ENCODE assay signal across 23 cellular contexts in genomic region chr1:11054666-11055065, GRCh38. TPM values are rescaled to one million over a fixed set of nuclear protein-coding genes. Genes with fewer than 3 reads are reported as not detected.
DNase-seq lines count a peak whose midpoint lies in the region; ATAC-seq, FAIRE-seq and TF ChIP-seq lines count a peak whose summit lies in the region.
"Had no signal": no experiment of that assay in that cellular context is flagged by ENCODE, and none has a peak within 500 bp of the region (broad histone marks: within the 10 kb centered on the region; RNA-seq: fewer than 3 reads in every experiment).

No MANE protein-coding gene starts in this region.

- peaks cover 8% of the 10 kb centered on the region for H3K4me1 Mint-ChIP-seq in T-helper 1 cell treated with Interleukin-12 subunit alpha and Interleukin-12 subunit beta and Interleukin-4 antibody, amounts not matched to agents 30 μg/mL and 1 μg/mL, for 36 hours (ENCODE audit: low read depth)
- H3K4me1 Mint-ChIP-seq in activated CD4-positive, alpha-beta T cell treated with anti-CD3 and anti-CD28 coated beads for 36 hours = peaks cover 16% of the 10 kb centered on the region
- H3K4me1 Mint-ChIP-seq in osteocyte (ENCODE audit: unreplicated experiment) = peaks cover 7% of the 10 kb centered on the region

- H3K4me2 ChIP-seq in K562 (ENCODE audit: insufficient read depth, low read length) = no peak overlapping the region

- H3K36me3 Mint-ChIP-seq in T-helper 1 cell treated with Interleukin-12 subunit alpha and Interleukin-12 subunit beta and Interleukin-4 antibody, amounts not matched to agents 30 μg/mL and 1 μg/mL, for 36 hours (ENCODE audit: low read depth) = peaks cover 8% of the 10 kb centered on the region
- peaks cover 33% of the 10 kb centered on the region for H3K36me3 Mint-ChIP-seq in activated CD4-positive, alpha-beta T cell treated with anti-CD3 and anti-CD28 coated beads for 36 hours (ENCODE audit: low read depth)
- peaks cover 7% of the 10 kb centered on the region for H3K36me3 Mint-ChIP-seq in osteocyte (ENCODE audit: unreplicated experiment)

- H2AFZ ChIP-seq in K562 (ENCODE audit: low read depth, low read length) = no peak overlapping the region

- H4K20me1 ChIP-seq in K562 (replicated peaks; ENCODE audit: control insufficient read depth, insufficient read depth, low read length) = peaks cover 14% of the 10 kb centered on the region

- in situ Hi-C loops in K562 (cut with MboI) = no loop called here

- TF ChIP-seq EP300 in K562 (IDR thresholded peaks at IDR 0.05; ENCODE audit: low read length) = no peak

- DNase-seq in T-helper 1 cell (no peak), NCI-H128 (lab: John Stamatoyannopoulos, UW; ENCODE audit: unreplicated experiment) (peak; percentile 32), K562 (ENCODE audit: extremely low read depth in 1 of 4, low spot score in 3 of 4) (no peak), sciatic nerve (ENCODE audit: low spot score) (no peak), osteocyte (ENCODE audit: extremely low spot score, unreplicated experiment) (no peak)
- DNase-seq in activated CD4-positive, alpha-beta T cell treated with anti-CD3 and anti-CD28 coated beads for 36 hours = no peak
- DNase-seq: GDM1, KBM-7, MM.1S, NCI-H1048, NCI-H1436 treated with DMSO at 0.1 percent for 48 hours, NCI-H1930, NCI-H446, NCI-H69, Peyer's patch, SJCRH30, T-cell had no signal

- no peaks in the 10 kb centered on the region for H3K27me3 Mint-ChIP-seq in T-helper 1 cell treated with Interleukin-12 subunit alpha and Interleukin-12 subunit beta and Interleukin-4 antibody, amounts not matched to agents 30 μg/mL and 1 μg/mL, for 36 hours (ENCODE audit: low read depth)
- H3K27me3 Mint-ChIP-seq in activated CD4-positive, alpha-beta T cell treated with anti-CD3 and anti-CD28 coated beads for 36 hours = no peaks in the 10 kb centered on the region
- no peaks in the 10 kb centered on the region for H3K27me3 Mint-ChIP-seq in osteocyte (ENCODE audit: unreplicated experiment)
- H3K27me3 Mint-ChIP-seq: B cell, T-cell had no signal

- TF ChIP-seq CTCF in K562 (IDR thresholded peaks at IDR 0.05 in 2 of 3, conservative IDR thresholded peaks at IDR 0.05 in 1 of 3; ENCODE audit: insufficient read depth in 2 of 3, low read depth in 1 of 3, low read length in 3 of 3) = no peak
- no peak for TF ChIP-seq CTCF in osteocyte (IDR thresholded peaks at IDR 0.05)

- H3K4me1 ChIP-seq in K562 (replicated peaks in 1 of 2; ENCODE audit: control insufficient read depth in 2 of 2, insufficient read depth in 2 of 2, low read length in 2 of 2) = peaks cover 3 to 67% of the 10 kb centered on the region in 2 experiments; a peak in 3 of 5 replicates

- CTCF ChIA-PET in K562 (lab: Yijun Ruan, JAX; ENCODE audit: low intra/inter-chr PET ratio) = no interaction called here
- CTCF ChIA-PET in activated CD4-positive, alpha-beta T cell treated with anti-CD3 and anti-CD28 coated beads for 36 hours (lab: Charles Lee) = interaction anchor here (1.3 kb wide), 1 partner anchor 17 kb away, joined by 3 read pairs; no protein-coding TSS in a partner anchor

- TF ChIP-seq POLR2A in K562 (conservative IDR thresholded peaks at IDR 0.05) = no peak

- WGBS in K562 (ENCODE audit: insufficient coverage, low coverage, missing lambda C conversion rate) = 96% methylated on average over 16 of the region's 22 CpGs

- peaks cover 21% of the 10 kb centered on the region for H3K79me2 ChIP-seq in K562 (ENCODE audit: control insufficient read depth, insufficient read depth, low read length)

- H3K4me3 ChIP-seq in K562 = no peak overlapping the region
- H3K4me3 ChIP-seq: Peyer's patch, SJCRH30 had no signal

- BruUV-seq in K562 (replicated peaks; lab: Mats Ljungman, UMichigan) = no TSS peak

- H3K9me3 Mint-ChIP-seq in T-helper 1 cell treated with Interleukin-12 subunit alpha and Interleukin-12 subunit beta and Interleukin-4 antibody, amounts not matched to agents 30 μg/mL and 1 μg/mL, for 36 hours = no peaks in the 10 kb centered on the region
- no peaks in the 10 kb centered on the region for H3K9me3 Mint-ChIP-seq in activated CD4-positive, alpha-beta T cell treated with anti-CD3 and anti-CD28 coated beads for 36 hours (ENCODE audit: low read depth)
- no peaks in the 10 kb centered on the region for H3K9me3 Mint-ChIP-seq in osteocyte (ENCODE audit: unreplicated experiment)
- H3K9me3 Mint-ChIP-seq: T-cell had no signal

- no peak overlapping the region for H3K4me3 Mint-ChIP-seq in T-helper 1 cell treated with Interleukin-12 subunit alpha and Interleukin-12 subunit beta and Interleukin-4 antibody, amounts not matched to agents 30 μg/mL and 1 μg/mL, for 36 hours
- H3K4me3 Mint-ChIP-seq in activated CD4-positive, alpha-beta T cell treated with anti-CD3 and anti-CD28 coated beads for 36 hours = no peak overlapping the region
- H3K4me3 Mint-ChIP-seq in osteocyte (ENCODE audit: unreplicated experiment) = no peak overlapping the region
- H3K4me3 Mint-ChIP-seq: B cell, CD14-positive monocyte, T-cell had no signal

- FAIRE-seq in K562 (lab: Jason Lieb, UNC) = no peak
- FAIRE-seq: A204.1, D721Med had no signal

- POLR2A ChIA-PET in K562 (lab: Yijun Ruan, JAX) = interaction anchor here (0.6 kb wide), 1 partner anchor 16 kb away, joined by 4 read pairs; no protein-coding TSS in a partner anchor
- POLR2A ChIA-PET in activated CD4-positive, alpha-beta T cell treated with anti-CD3 and anti-CD28 coated beads for 36 hours (lab: Charles Lee) = no interaction called here

- no peak for ATAC-seq in K562
- peak; percentile 2 for ATAC-seq in sciatic nerve
- no peak for ATAC-seq in activated CD4-positive, alpha-beta T cell treated with anti-CD3 and anti-CD28 coated beads for 36 hours
- ATAC-seq: T-cell had no signal

- intact Hi-C loops in K562 (cut with micrococcal nuclease) (no loop called here), sciatic nerve (cut with DNase I) (no loop called here)
- intact Hi-C loops in activated CD4-positive, alpha-beta T cell treated with anti-CD3 and anti-CD28 coated beads for 36 hours (cut with DNase I, micrococcal nuclease) = no loop called here

- peak overlapping the region in 1 of 2 experiments; percentile 36; a peak in 1 of 4 replicates for H3K9ac ChIP-seq in K562 (ENCODE audit: insufficient read depth in 1 of 2, low read depth in 2 of 2, low read length in 2 of 2)

- no peaks in the 10 kb centered on the region for H3K27me3 ChIP-seq in K562 (ENCODE audit: control insufficient read depth in 2 of 2, insufficient read depth in 2 of 2, low read length in 2 of 2)
- H3K27me3 ChIP-seq: Peyer's patch, SJCRH30 had no signal

- no peaks in the 10 kb centered on the region for H3K9me3 ChIP-seq in K562 (replicated peaks; ENCODE audit: control insufficient read depth, insufficient read depth, low read depth, low read length)
- H3K9me3 ChIP-seq: Peyer's patch, SJCRH30 had no signal

- no peak overlapping the region for H3K27ac ChIP-seq in K562 (ENCODE audit: extremely low read depth, low read depth, low read length)
- H3K27ac ChIP-seq: Peyer's patch, SJCRH30 had no signal

- peaks cover 42% of the 10 kb centered on the region; the same call in 2 of the 3 replicates for H3K36me3 ChIP-seq in K562 (ENCODE audit: control insufficient read depth, insufficient read depth, low read length)

- TF ChIP-seq RAD21 in K562 (CRISPR knock-in tag; conservative IDR thresholded peaks at IDR 0.05 in 1 of 2, IDR thresholded peaks at IDR 0.05 in 1 of 2) = no peak

- peaks cover 4% of the 10 kb centered on the region for H3K9me1 ChIP-seq in K562 (ENCODE audit: control insufficient read depth, insufficient read depth, low read length)

- H3K27ac Mint-ChIP-seq in T-helper 1 cell treated with Interleukin-12 subunit alpha and Interleukin-12 subunit beta and Interleukin-4 antibody, amounts not matched to agents 30 μg/mL and 1 μg/mL, for 36 hours = peak overlapping the region; percentile 32
- no peak overlapping the region for H3K27ac Mint-ChIP-seq in activated CD4-positive, alpha-beta T cell treated with anti-CD3 and anti-CD28 coated beads for 36 hours
- no peak overlapping the region for H3K27ac Mint-ChIP-seq in osteocyte (ENCODE audit: unreplicated experiment)
- H3K27ac Mint-ChIP-seq: B cell, CD14-positive monocyte, T-cell had no signal

RNA-seq across cellular contexts. Expression of gene SRM, which starts 5.2 kb away (rescaled TPM):
- 25.5 and 107 TPM in 2 replicates for total RNA-seq in K562 (2011; cell fraction: chromatin; rRNA removed; ENCODE audit: low replicate concordance)
- 109 and 122 TPM in 2 replicates for total RNA-seq in K562 (2011; cell fraction: nucleolus; rRNA removed)
- total RNA-seq in K562 (2011; cell fraction: nucleoplasm; rRNA removed) = 64.7 and 103 TPM in 2 replicates
- total RNA-seq in K562 (2014; rRNA removed) = 93.2 and 164 TPM in 2 replicates
- total RNA-seq in K562 (2014; rRNA removed; fragmentation: Illumina TruSeq; extraction: Trizol) = 36.1 and 40.4 TPM in 2 replicates
- total RNA-seq in K562 (2015; rRNA removed; fragmentation: Illumina TruSeq; extraction: Trizol) = 82.5 and 95.0 TPM in 2 replicates
- total RNA-seq in K562 (2021) = 373 and 403 TPM in 2 replicates
- polyA plus RNA-seq in K562 (2011; rRNA removed) = 51.5 and 53.4 TPM in 2 replicates
- polyA plus RNA-seq in K562 (2011; cell fraction: cytosol; rRNA removed) = 100 and 208 TPM in 2 replicates
- 62.9 and 103 TPM in 2 replicates for polyA plus RNA-seq in K562 (2011; cell fraction: nucleus; rRNA removed)
- polyA plus RNA-seq in K562 (2012) = 211 and 367 TPM in 2 replicates
- 296 and 340 TPM in 2 replicates for polyA plus RNA-seq in K562 (2014; fragmentation: Illumina TruSeq; extraction: Trizol)
- polyA plus RNA-seq in K562 (2014; fragmentation: Nextera tagmentation; extraction: Ambion mirVana) = 10 to 100 TPM; 23.9 to 34.1 TPM
- polyA plus RNA-seq in K562 (2014; rRNA removed) = 143 and 176 TPM in 2 replicates
- 55.4 and 73.9 TPM in 2 replicates for polyA minus RNA-seq in K562 (2011; rRNA and poly(A)+ RNA removed)
- 241 and 294 TPM in 2 replicates for polyA minus RNA-seq in K562 (2011; cell fraction: cytosol; rRNA and poly(A)+ RNA removed)
- 35.8 and 45.7 TPM in 2 replicates for polyA minus RNA-seq in K562 (2011; cell fraction: nucleus; rRNA and poly(A)+ RNA removed)
- 75.3 TPM for total RNA-seq in sciatic nerve
- total RNA-seq in activated CD4-positive, alpha-beta T cell treated with anti-CD3 and anti-CD28 coated beads for 36 hours = 100 to 1,000 TPM; 180 to 242 TPM
- total RNA-seq in osteocyte = 112 and 117 TPM in 2 replicates

RNA-seq across cellular contexts. Expression of gene MASP2, which starts 7.6 kb away (rescaled TPM):
- 0.49 and 1.1 TPM in 2 replicates for total RNA-seq in K562 (2011; cell fraction: chromatin; rRNA removed; ENCODE audit: low replicate concordance)
- 0.33 and 0.39 TPM in 2 replicates for total RNA-seq in K562 (2011; cell fraction: nucleolus; rRNA removed)
- 0.37 and 0.38 TPM in 2 replicates for total RNA-seq in K562 (2011; cell fraction: nucleoplasm; rRNA removed)
- total RNA-seq in K562 (2014; rRNA removed) (0.08 TPM in 1 of 2 replicates, not detected in the other), K562 (2014; rRNA removed; fragmentation: Illumina TruSeq; extraction: Trizol) (0.07 TPM in 1 of 2 replicates, not detected in the other), K562 (2015; rRNA removed; fragmentation: Illumina TruSeq; extraction: Trizol) (not detected in 2 replicates), K562 (2021) (0.09 and 0.27 TPM in 2 replicates), sciatic nerve (not detected), osteocyte (not detected in 2 replicates)
- polyA plus RNA-seq in K562 (2011; rRNA removed) (0.03 TPM in 1 of 2 replicates, not detected in the other), K562 (2014; fragmentation: Illumina TruSeq; extraction: Trizol) (not detected in 2 replicates), K562 (2014; fragmentation: Nextera tagmentation; extraction: Ambion mirVana) (under 1 TPM; 0.01 to 0.06 TPM), K562 (2014; rRNA removed) (0.11 and 0.23 TPM in 2 replicates)
- polyA plus RNA-seq in K562 (2011; cell fraction: cytosol; rRNA removed) = 0.03 and 0.09 TPM in 2 replicates
- polyA plus RNA-seq in K562 (2011; cell fraction: nucleus; rRNA removed) = 0.14 and 0.28 TPM in 2 replicates
- 0.76 and 1.9 TPM in 2 replicates for polyA plus RNA-seq in K562 (2012)
- polyA minus RNA-seq in K562 (2011; rRNA and poly(A)+ RNA removed) = not detected in 2 replicates
- polyA minus RNA-seq in K562 (2011; cell fraction: cytosol; rRNA and poly(A)+ RNA removed) = not detected in 2 replicates
- 0.11 and 0.13 TPM in 2 replicates for polyA minus RNA-seq in K562 (2011; cell fraction: nucleus; rRNA and poly(A)+ RNA removed)
- not detected for total RNA-seq in activated CD4-positive, alpha-beta T cell treated with anti-CD3 and anti-CD28 coated beads for 36 hours
- total RNA-seq: B cell, H4, Peyer's patch had no signal
- polyA plus RNA-seq: CD14-positive monocyte had no signal

RNA-seq across cellular contexts. Expression of gene TARDBP, which starts 42.2 kb away (rescaled TPM):
- total RNA-seq in K562 (2011; cell fraction: chromatin; rRNA removed; ENCODE audit: low replicate concordance) = 242 and 417 TPM in 2 replicates
- total RNA-seq in K562 (2011; cell fraction: nucleolus; rRNA removed) = 197 and 216 TPM in 2 replicates
- total RNA-seq in K562 (2011; cell fraction: nucleoplasm; rRNA removed) = 336 and 397 TPM in 2 replicates
- total RNA-seq in K562 (2014; rRNA removed) (129 TPM in 2 replicates), K562 (2014; rRNA removed; fragmentation: Illumina TruSeq; extraction: Trizol) (176 and 198 TPM in 2 replicates), K562 (2015; rRNA removed; fragmentation: Illumina TruSeq; extraction: Trizol) (206 and 220 TPM in 2 replicates), K562 (2021) (211 and 243 TPM in 2 replicates), sciatic nerve (165 TPM), osteocyte (117 and 119 TPM in 2 replicates)
- polyA plus RNA-seq in K562 (2011; rRNA removed) (220 and 244 TPM in 2 replicates), K562 (2014; fragmentation: Illumina TruSeq; extraction: Trizol) (358 and 487 TPM in 2 replicates), K562 (2014; fragmentation: Nextera tagmentation; extraction: Ambion mirVana) (100 to 1,000 TPM; 122 to 285 TPM), K562 (2014; rRNA removed) (403 and 515 TPM in 2 replicates)
- polyA plus RNA-seq in K562 (2011; cell fraction: cytosol; rRNA removed) = 83.0 and 130 TPM in 2 replicates
- polyA plus RNA-seq in K562 (2011; cell fraction: nucleus; rRNA removed) = 341 and 531 TPM in 2 replicates
- 176 and 348 TPM in 2 replicates for polyA plus RNA-seq in K562 (2012)
- 180 and 229 TPM in 2 replicates for polyA minus RNA-seq in K562 (2011; rRNA and poly(A)+ RNA removed)
- 96.8 and 129 TPM in 2 replicates for polyA minus RNA-seq in K562 (2011; cell fraction: cytosol; rRNA and poly(A)+ RNA removed)
- 160 and 216 TPM in 2 replicates for polyA minus RNA-seq in K562 (2011; cell fraction: nucleus; rRNA and poly(A)+ RNA removed)
- total RNA-seq in activated CD4-positive, alpha-beta T cell treated with anti-CD3 and anti-CD28 coated beads for 36 hours = 100 to 1,000 TPM; 180 to 190 TPM

RNA-seq across cellular contexts. Expression of gene EXOSC10, which starts 45.0 kb away (rescaled TPM):
- total RNA-seq in K562 (2011; cell fraction: chromatin; rRNA removed; ENCODE audit: low replicate concordance) = 296 and 313 TPM in 2 replicates
- 135 and 164 TPM in 2 replicates for total RNA-seq in K562 (2011; cell fraction: nucleolus; rRNA removed)
- 188 and 208 TPM in 2 replicates for total RNA-seq in K562 (2011; cell fraction: nucleoplasm; rRNA removed)
- total RNA-seq in K562 (2014; rRNA removed) (123 and 125 TPM in 2 replicates), K562 (2014; rRNA removed; fragmentation: Illumina TruSeq; extraction: Trizol) (91.0 and 91.1 TPM in 2 replicates), K562 (2015; rRNA removed; fragmentation: Illumina TruSeq; extraction: Trizol) (114 and 115 TPM in 2 replicates), K562 (2021) (101 and 105 TPM in 2 replicates), sciatic nerve (81.8 TPM), osteocyte (66.1 and 66.3 TPM in 2 replicates)
- polyA plus RNA-seq in K562 (2011; rRNA removed) (93.8 and 94.1 TPM in 2 replicates), K562 (2014; fragmentation: Illumina TruSeq; extraction: Trizol) (121 and 146 TPM in 2 replicates), K562 (2014; fragmentation: Nextera tagmentation; extraction: Ambion mirVana) (10 to 100 TPM; 23.4 to 61.4 TPM), K562 (2014; rRNA removed) (130 and 150 TPM in 2 replicates)
- polyA plus RNA-seq in K562 (2011; cell fraction: cytosol; rRNA removed) = 72.7 and 82.6 TPM in 2 replicates
- polyA plus RNA-seq in K562 (2011; cell fraction: nucleus; rRNA removed) = 226 and 287 TPM in 2 replicates
- polyA plus RNA-seq in K562 (2012) = 75.0 and 77.2 TPM in 2 replicates
- polyA minus RNA-seq in K562 (2011; rRNA and poly(A)+ RNA removed) = 128 and 135 TPM in 2 replicates
- 39.3 and 50.5 TPM in 2 replicates for polyA minus RNA-seq in K562 (2011; cell fraction: cytosol; rRNA and poly(A)+ RNA removed)
- polyA minus RNA-seq in K562 (2011; cell fraction: nucleus; rRNA and poly(A)+ RNA removed) = 64.6 and 144 TPM in 2 replicates
- total RNA-seq in activated CD4-positive, alpha-beta T cell treated with anti-CD3 and anti-CD28 coated beads for 36 hours = 10 to 100 TPM; 74.3 to 89.6 TPM
